Comparison of ENCODE assay signal across 1 cellular context in genomic region chr19:439167-439900, GRCh38.
TF ChIP-seq lines count a peak whose summit lies in the region.

No MANE protein-coding gene starts in this region.

TF ChIP-seq in H1, 55 proteins besides CTCF, POLR2A, EP300 and RAD21:
- TF ChIP-seq SP4 (IDR thresholded peaks at IDR 0.05; ENCODE audit: low read length) (no peak), SRF (IDR thresholded peaks at IDR 0.05; ENCODE audit: low read depth, low read length) (no peak), CHD1 (IDR thresholded peaks at IDR 0.05; ENCODE audit: low read depth, low read length) (no peak), FOSL1 (IDR thresholded peaks at IDR 0.05; ENCODE audit: insufficient read depth, low read depth, low read length) (no peak), TAF7 (optimal IDR thresholded peaks at IDR 0.05; ENCODE audit: borderline replicate concordance, low read depth, low read length) (no peak), TCF12 (IDR thresholded peaks at IDR 0.05; ENCODE audit: low read depth, low read length) (no peak)
